Comparison of ENCODE assay signal across 14 cellular contexts in genomic region chr1:39733161-39733560, GRCh38. TPM values are rescaled to one million over a fixed set of nuclear protein-coding genes. Genes with fewer than 3 reads are reported as not detected.
DNase-seq lines count a peak whose midpoint lies in the region; ATAC-seq and TF ChIP-seq lines count a peak whose summit lies in the region.
"Had no signal": no experiment of that assay in that cellular context is flagged by ENCODE, and none has a peak within 500 bp of the region (broad histone marks: within the 10 kb centered on the region; RNA-seq: fewer than 3 reads in every experiment).

No MANE protein-coding gene starts in this region.

- H3K9me3 ChIP-seq in right atrium auricular region, result no peaks in the 10 kb centered on the region
- H3K9me3 ChIP-seq in aorta (ENCODE audit: control insufficient read depth, low read length), result no peaks in the 10 kb centered on the region

- intact Hi-C loops in Right ventricle myocardium inferior (cut with DNase I) (no loop called here), aorta (cut with DNase I) (no loop called here)

- H3K4me1 ChIP-seq in right atrium auricular region (peaks cover 0 to 2% of the 10 kb centered on the region in 2 donors), aorta (ENCODE audit: control insufficient read depth in 1 of 2, insufficient read depth in 2 of 2, low read length in 2 of 2) (no peaks in the 10 kb centered on the region)

- in situ Hi-C loops in GM13976 (cut with MboI; ENCODE audit: low sequenced_read_pairs, unreplicated experiment), result no loop called here

- no peak overlapping the region for H3K4me3 ChIP-seq in right atrium auricular region
- H3K4me3 ChIP-seq in aorta (ENCODE audit: low read length in 2 of 2), result no peak overlapping the region
- H3K4me3 ChIP-seq: smooth muscle cell had no signal

- WGBS in aorta, 2 donors, result 21 to 22% methylated on average over 7 of the region's 7 CpGs

- TF ChIP-seq CTCF in right atrium auricular region (IDR thresholded peaks at IDR 0.05), result no peak
- TF ChIP-seq CTCF in GM13976 (IDR thresholded peaks at IDR 0.05; ENCODE audit: borderline replicate concordance, control extremely low read depth, extremely low read depth, insufficient read depth, missing control alignments), result no peak

- H3K36me3 ChIP-seq in right atrium auricular region (no peaks in the 10 kb centered on the region), aorta (ENCODE audit: control insufficient read depth in 1 of 2, insufficient read depth in 2 of 2, low read length in 1 of 2) (no peaks in the 10 kb centered on the region)

- DNase-seq in Right ventricle myocardium inferior (ENCODE audit: missing footprints) (no peak), right atrium auricular region (ENCODE audit: low spot score) (no peak), astrocyte of the hippocampus (ENCODE audit: low read depth, low spot score) (peak; percentile 31), left lobe of liver (ENCODE audit: low spot score) (peak; percentile 7), aorta (peak in 1 of 2 donors; percentile 81), GM03348 (ENCODE audit: low spot score) (no peak), GM13976 (ENCODE audit: low spot score) (no peak)
- DNase-seq in stimulated activated CD4-positive, alpha-beta T cell treated with anti-CD3 and anti-CD28 coated beads, Interleukin-2, amount 100 ng/mL, for 48 hours, result no peak
- DNase-seq: amniotic stem cell, GOT3, KBM-7, NCI-H1436 treated with DMSO at 0.1 percent for 48 hours, NCI-H774 had no signal

- H3K27me3 ChIP-seq in right atrium auricular region, result no peaks in the 10 kb centered on the region
- no peaks in the 10 kb centered on the region for H3K27me3 ChIP-seq in aorta (ENCODE audit: control insufficient read depth in 1 of 2, insufficient read depth in 2 of 2, low read length in 1 of 2)

- ATAC-seq in Right ventricle myocardium inferior, result peak; percentile 47
- no peak for ATAC-seq in left lobe of liver
- ATAC-seq in aorta (ENCODE audit: low FRiP score), result peak; percentile 57

- H3K27ac ChIP-seq in right atrium auricular region, result peak overlapping the region in 1 of 2 donors; percentile 40
- no peak overlapping the region for H3K27ac ChIP-seq in aorta (ENCODE audit: low read depth in 1 of 2, low read length in 2 of 2)

RNA-seq across cellular contexts. Expression of gene PPIE, which starts 5.5 kb away (rescaled TPM):
- total RNA-seq in Right ventricle myocardium inferior (27.9 TPM), right atrium auricular region (10 to 100 TPM; 22.6 to 23.4 TPM), left lobe of liver (16.6 TPM), aorta (10 to 100 TPM; 34.4 to 38.5 TPM)
- polyA plus RNA-seq in aorta, result 10 to 100 TPM; 46.8 to 60.2 TPM

RNA-seq across cellular contexts. Expression of gene OXCT2, which starts 38.0 kb away (rescaled TPM):
- total RNA-seq in Right ventricle myocardium inferior (1.3 TPM), right atrium auricular region (1 to 10 TPM; 3.6 to 4.9 TPM), left lobe of liver (not detected), aorta (1 to 10 TPM in 1 of 2 donors, not detected in 1; 1.3 TPM)
- under 1 TPM in 1 of 2 donors, not detected in 1; 0.08 TPM for polyA plus RNA-seq in aorta
- total RNA-seq: smooth muscle cell had no signal
- polyA plus RNA-seq: smooth muscle cell had no signal

RNA-seq across cellular contexts. Expression of gene HPCAL4, which starts 41.9 kb away (rescaled TPM):
- total RNA-seq in Right ventricle myocardium inferior (2.5 TPM), right atrium auricular region (1 to 10 TPM; 1.3 to 2.8 TPM), left lobe of liver (0.08 TPM), aorta (not detected)
- not detected for polyA plus RNA-seq in aorta
- polyA plus RNA-seq: smooth muscle cell had no signal

RNA-seq across cellular contexts. Expression of gene BMP8B, which starts 55.5 kb away (rescaled TPM):
- total RNA-seq in Right ventricle myocardium inferior, result 0.41 TPM
- under 1 TPM; 0.22 to 0.63 TPM for total RNA-seq in right atrium auricular region
- total RNA-seq in left lobe of liver, result 0.10 TPM
- 1 to 10 TPM in 1 of 2 donors, under 1 TPM in 1; 0.81 to 1.4 TPM for total RNA-seq in aorta
- polyA plus RNA-seq in aorta, result 1 to 10 TPM in 1 of 2 donors, under 1 TPM in 1; 0.03 to 1.0 TPM
- total RNA-seq: smooth muscle cell had no signal

Comparison
In these comparisons a context has a peak if more than half of its experiments do, and no peak if none do; other contexts are left out.
1. DNase-seq: peak in astrocyte of the hippocampus (single experiment) and left lobe of liver (single experiment); none in Right ventricle myocardium inferior (single experiment), right atrium auricular region (single experiment), GM03348 (single experiment), stimulated activated CD4-positive, alpha-beta T cell treated with anti-CD3 and anti-CD28 coated beads, Interleukin-2, amount 100 ng/mL, for 48 hours (0 of 2) and GM13976 (single experiment).